Comparison of ENCODE assay signal across 12 cellular contexts in the genomic region with DNA sequence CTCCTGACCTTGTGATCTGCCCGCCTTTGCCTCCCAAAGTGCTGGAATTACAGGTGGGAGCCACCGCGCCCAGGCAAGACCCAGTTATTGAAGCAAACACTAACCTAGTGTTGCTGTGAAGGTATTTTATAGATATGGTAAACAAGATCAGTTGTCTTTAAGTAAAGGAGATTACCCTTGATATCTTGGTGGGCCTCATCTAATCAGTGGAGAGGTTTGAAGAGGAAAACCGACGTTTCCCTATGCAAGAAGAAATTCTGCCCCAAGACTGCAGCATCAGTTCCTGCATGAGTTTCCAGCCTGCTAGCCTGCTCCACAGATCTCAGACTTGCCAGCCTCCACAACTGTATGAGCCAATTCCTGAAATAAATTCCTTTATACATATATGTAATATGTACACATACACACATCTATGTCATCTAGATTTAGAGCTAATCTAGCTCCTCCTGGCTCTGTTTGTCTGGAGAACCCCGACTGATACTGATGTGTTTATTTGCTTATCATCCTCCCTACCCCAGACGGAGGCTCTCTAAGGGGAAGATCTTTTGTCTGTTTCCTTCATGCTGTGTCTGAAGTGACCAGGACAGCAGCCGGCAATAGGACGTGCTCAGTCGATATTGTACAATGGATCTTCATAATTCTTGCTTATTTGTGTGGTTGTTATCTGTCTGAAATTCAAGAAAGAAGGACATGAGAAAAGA.
DNase-seq lines count a peak whose midpoint lies in the region; ATAC-seq, FAIRE-seq and TF ChIP-seq lines count a peak whose summit lies in the region.
"Had no signal": no experiment of that assay in that cellular context is flagged by ENCODE, and none has a peak within 500 bp of the region (broad histone marks: within the 10 kb centered on the region; RNA-seq: fewer than 3 reads in every experiment).

No MANE protein-coding gene starts in this region.

- TF ChIP-seq EP300 in K562 (IDR thresholded peaks at IDR 0.05; ENCODE audit: low read length) = no peak

- no peak for TF ChIP-seq CTCF in K562 (IDR thresholded peaks at IDR 0.05 in 2 of 3, conservative IDR thresholded peaks at IDR 0.05 in 1 of 3; ENCODE audit: insufficient read depth in 2 of 3, low read depth in 1 of 3, low read length in 3 of 3)
- no peak for TF ChIP-seq CTCF in GM10248 (IDR thresholded peaks at IDR 0.05; ENCODE audit: control extremely low read depth, extremely low read depth, low read depth, missing control alignments)

- WGBS in GM23248 (ENCODE audit: low coverage in 1 of 2, low lambda C conversion rate in 2 of 2, missing lambda C conversion rate in 2 of 2), 2 experiments = 41 to 43% methylated on average over 10 of the region's 10 CpGs
- WGBS in K562 (ENCODE audit: insufficient coverage, low coverage, missing lambda C conversion rate) = 6% methylated on average over 10 of the region's 10 CpGs

- H3K4me3 ChIP-seq in CD4-positive, CD25-positive, alpha-beta regulatory T cell (ENCODE audit: low read depth, low read length) = no peak overlapping the region
- no peak overlapping the region for H3K4me3 ChIP-seq in GM23248
- H3K4me3 ChIP-seq in K562 = no peak overlapping the region
- H3K4me3 ChIP-seq: tibial artery had no signal

- peak overlapping the region; percentile 68 for H2AFZ ChIP-seq in GM23248
- no peak overlapping the region for H2AFZ ChIP-seq in K562 (ENCODE audit: low read depth, low read length)

- H3K79me2 ChIP-seq in GM23248 (ENCODE audit: insufficient read depth) (no peaks in the 10 kb centered on the region), K562 (ENCODE audit: control insufficient read depth, insufficient read depth, low read length) (no peaks in the 10 kb centered on the region)

- peaks cover 0 to 3% (median 0%) of the 10 kb centered on the region in 7 donors for H3K9me3 Mint-ChIP-seq in CD4-positive, CD25-positive, alpha-beta regulatory T cell
- no peaks in the 10 kb centered on the region for H3K9me3 Mint-ChIP-seq in naive thymus-derived CD8-positive, alpha-beta T cell
- H3K9me3 Mint-ChIP-seq: activated CD4-positive, alpha-beta memory T cell treated with anti-CD3 and anti-CD28 coated beads, Interleukin-2, amount 10 ng/mL, durations not matched to agents 7 days and 5 days; dendritic cell treated with granulocyte-macrophage colony-stimulating factor and Interleukin-4, amounts not matched to agents 40 ng/mL and 50 ng/mL, for 4 days had no signal

- H3K9ac ChIP-seq in GM23248 (peak overlapping the region; percentile 51), K562 (ENCODE audit: insufficient read depth in 1 of 2, low read depth in 2 of 2, low read length in 2 of 2) (no peak overlapping the region)

- peaks cover 8% of the 10 kb centered on the region for H3K4me1 ChIP-seq in CD4-positive, CD25-positive, alpha-beta regulatory T cell (ENCODE audit: control insufficient read depth, insufficient read depth, low read length, poor library complexity, severe bottlenecking)
- H3K4me1 ChIP-seq in GM23248 (ENCODE audit: insufficient read depth) (peaks cover 10% of the 10 kb centered on the region), K562 (replicated peaks in 1 of 2; ENCODE audit: control insufficient read depth in 2 of 2, insufficient read depth in 2 of 2, low read length in 2 of 2) (peaks cover 5 to 12% of the 10 kb centered on the region in 2 experiments; a peak in 3 of 5 replicates)

- intact Hi-C loops in K562 (cut with micrococcal nuclease) = no loop called here

- H3F3A ChIP-seq in GM23248 (ENCODE audit: insufficient read depth) = 0 out of 2 replicates have a peak, but pooled peaks cover 8% of the 10 kb centered on the region

- no peaks in the 10 kb centered on the region for H3K36me3 Mint-ChIP-seq in CD4-positive, CD25-positive, alpha-beta regulatory T cell
- H3K36me3 Mint-ChIP-seq in naive thymus-derived CD8-positive, alpha-beta T cell = peaks cover 0 to 1% (median 0%) of the 10 kb centered on the region in 3 donors

- no peak overlapping the region for H3K27ac ChIP-seq in CD4-positive, CD25-positive, alpha-beta regulatory T cell (ENCODE audit: insufficient read depth, low read length, poor library complexity, severe bottlenecking)
- H3K27ac ChIP-seq in GM23248 (no peak overlapping the region), K562 (ENCODE audit: extremely low read depth, low read depth, low read length) (no peak overlapping the region)
- H3K27ac ChIP-seq: tibial artery had no signal

- no peaks in the 10 kb centered on the region for H3K9me2 ChIP-seq in GM23248 (ENCODE audit: insufficient read depth)

- no peak for DNase-seq in CD4-positive, CD25-positive, alpha-beta regulatory T cell
- DNase-seq in GM23248 (no peak), K562 (ENCODE audit: extremely low read depth in 1 of 4, low spot score in 3 of 4) (no peak), GM10248 (ENCODE audit: extremely low spot score) (no peak), NCI-H1436 (lab: John Stamatoyannopoulos, UW) (no peak)
- no peak for DNase-seq in naive thymus-derived CD8-positive, alpha-beta T cell
- DNase-seq in activated CD4-positive, alpha-beta T cell treated with anti-CD3 and anti-CD28 coated beads, Interleukin-2, amount 50 U/mL, for 4 hours = no peak
- no peak for DNase-seq in stimulated activated CD4-positive, alpha-beta T cell treated with anti-CD3 and anti-CD28 coated beads, Interleukin-2, amount 100 ng/mL, for 24 hours
- DNase-seq: activated CD4-positive, alpha-beta memory T cell treated with anti-CD3 and anti-CD28 coated beads, Interleukin-2, amount 10 ng/mL, durations not matched to agents 7 days and 5 days; NCI-H2029 treated with DMSO at 0.1 percent for 48 hours; tibial artery had no signal

- peak overlapping the region in 2 of 3 donors; percentile 0 to 16 for H3K27ac Mint-ChIP-seq in CD4-positive, CD25-positive, alpha-beta regulatory T cell
- peak overlapping the region in 9 of 10 donors; percentile 1 to 88 (median 45) for H3K27ac Mint-ChIP-seq in naive thymus-derived CD8-positive, alpha-beta T cell
- H3K27ac Mint-ChIP-seq: activated CD4-positive, alpha-beta memory T cell treated with anti-CD3 and anti-CD28 coated beads, Interleukin-2, amount 10 ng/mL, durations not matched to agents 7 days and 5 days; dendritic cell treated with granulocyte-macrophage colony-stimulating factor and Interleukin-4, amounts not matched to agents 40 ng/mL and 50 ng/mL, for 4 days had no signal

- H3K27me3 Mint-ChIP-seq in CD4-positive, CD25-positive, alpha-beta regulatory T cell = peaks cover 9% of the 10 kb centered on the region
- H3K27me3 Mint-ChIP-seq in naive thymus-derived CD8-positive, alpha-beta T cell = peaks cover 0 to 11% (median 2%) of the 10 kb centered on the region in 5 donors

- peak overlapping the region; percentile 55 for H3K4me2 ChIP-seq in GM23248 (ENCODE audit: unreplicated experiment)
- H3K4me2 ChIP-seq in K562 (ENCODE audit: insufficient read depth, low read length) = no peak overlapping the region

- in situ Hi-C loops in GM23248 (cut with MboI) = no loop called here
- in situ Hi-C loops in K562 (cut with MboI) = no loop called here

- peaks cover 0 to 17% (median 9%) of the 10 kb centered on the region in 4 donors for H3K4me1 Mint-ChIP-seq in CD4-positive, CD25-positive, alpha-beta regulatory T cell
- peaks cover 11 to 19% (median 15%) of the 10 kb centered on the region in 4 donors for H3K4me1 Mint-ChIP-seq in naive thymus-derived CD8-positive, alpha-beta T cell

- H3K9me1 ChIP-seq in K562 (ENCODE audit: control insufficient read depth, insufficient read depth, low read length) = no peaks in the 10 kb centered on the region

- POLR2A ChIA-PET in K562 (lab: Yijun Ruan, JAX) (interaction anchor here (0.6 to 1.6 kb wide), 3 partner anchors 10 to 1016 kb away, joined by 4 to 5 read pairs (median 4); no protein-coding TSS in a partner anchor), GM10248 (lab: Yijun Ruan, JAX) (no interaction called here)
- POLR2A ChIA-PET in naive thymus-derived CD8-positive, alpha-beta T cell (lab: Charles Lee) = interaction anchor here (0.8 kb wide), 1 partner anchor 16 kb away, joined by 3 read pairs; no protein-coding TSS in a partner anchor

- H3K9me3 ChIP-seq in CD4-positive, CD25-positive, alpha-beta regulatory T cell (ENCODE audit: control insufficient read depth in 2 of 2, low read length in 2 of 2) = no peaks in the 10 kb centered on the region
- H3K9me3 ChIP-seq in GM23248 (ENCODE audit: low read depth) = no peaks in the 10 kb centered on the region
- no peaks in the 10 kb centered on the region for H3K9me3 ChIP-seq in K562 (replicated peaks; ENCODE audit: control insufficient read depth, insufficient read depth, low read depth, low read length)
- H3K9me3 ChIP-seq: tibial artery had no signal

- peak overlapping the region in 1 of 4 donors; percentile 0 for H3K4me3 Mint-ChIP-seq in CD4-positive, CD25-positive, alpha-beta regulatory T cell
- peak overlapping the region in 7 of 10 donors; percentile 1 to 67 (median 27) for H3K4me3 Mint-ChIP-seq in naive thymus-derived CD8-positive, alpha-beta T cell
- H3K4me3 Mint-ChIP-seq: activated CD4-positive, alpha-beta memory T cell treated with anti-CD3 and anti-CD28 coated beads, Interleukin-2, amount 10 ng/mL, durations not matched to agents 7 days and 5 days; dendritic cell treated with granulocyte-macrophage colony-stimulating factor and Interleukin-4, amounts not matched to agents 40 ng/mL and 50 ng/mL, for 4 days had no signal

- H3K36me3 ChIP-seq in CD4-positive, CD25-positive, alpha-beta regulatory T cell (ENCODE audit: control insufficient read depth, insufficient read depth, low read length) = no peaks in the 10 kb centered on the region
- H3K36me3 ChIP-seq in GM23248 (ENCODE audit: low read depth) (no peaks in the 10 kb centered on the region), K562 (ENCODE audit: control insufficient read depth, insufficient read depth, low read length) (no peaks in the 10 kb centered on the region)
- H3K36me3 ChIP-seq: tibial artery had no signal

- TF ChIP-seq RAD21 in K562 (CRISPR knock-in tag; conservative IDR thresholded peaks at IDR 0.05 in 1 of 2, IDR thresholded peaks at IDR 0.05 in 1 of 2) = no peak

- no peak for TF ChIP-seq POLR2A in K562 (conservative IDR thresholded peaks at IDR 0.05)

- no peaks in the 10 kb centered on the region for H4K20me1 ChIP-seq in GM23248 (ENCODE audit: insufficient read depth)
- no peaks in the 10 kb centered on the region; the same call in 1 of the 2 replicates for H4K20me1 ChIP-seq in K562 (replicated peaks; ENCODE audit: control insufficient read depth, insufficient read depth, low read length)

- CTCF ChIA-PET in K562 (lab: Yijun Ruan, JAX; ENCODE audit: low intra/inter-chr PET ratio) (no interaction called here), GM10248 (lab: Yijun Ruan, JAX) (interaction anchor here (1.3 to 3.8 kb wide), 3 partner anchors 8 to 245 kb away, joined by 3 to 20 read pairs (median 6); no protein-coding TSS in a partner anchor)

- ATAC-seq in CD4-positive, CD25-positive, alpha-beta regulatory T cell (ENCODE audit: low read depth in 2 of 2) = peak in 1 of 2 donors; percentile 19
- peak; percentile 17; the same call in 1 of the 3 replicates for ATAC-seq in K562
- peak; percentile 47 to 51 for ATAC-seq in naive thymus-derived CD8-positive, alpha-beta T cell

- BruUV-seq in K562 (replicated peaks; lab: Mats Ljungman, UMichigan) = no TSS peak

- no peak for FAIRE-seq in K562 (lab: Jason Lieb, UNC)

- no peaks in the 10 kb centered on the region for H3K27me3 ChIP-seq in CD4-positive, CD25-positive, alpha-beta regulatory T cell (ENCODE audit: control insufficient read depth, insufficient read depth, low read length)
- H3K27me3 ChIP-seq in GM23248 (replicated peaks; ENCODE audit: insufficient read depth) (peaks cover 8% of the 10 kb centered on the region; the same call in 1 of the 2 replicates), K562 (ENCODE audit: control insufficient read depth in 2 of 2, insufficient read depth in 2 of 2, low read length in 2 of 2) (peaks cover 41 to 56% of the 10 kb centered on the region in 2 experiments)
